Comparison of ENCODE assay signal across 8 cellular contexts in the genomic region with DNA sequence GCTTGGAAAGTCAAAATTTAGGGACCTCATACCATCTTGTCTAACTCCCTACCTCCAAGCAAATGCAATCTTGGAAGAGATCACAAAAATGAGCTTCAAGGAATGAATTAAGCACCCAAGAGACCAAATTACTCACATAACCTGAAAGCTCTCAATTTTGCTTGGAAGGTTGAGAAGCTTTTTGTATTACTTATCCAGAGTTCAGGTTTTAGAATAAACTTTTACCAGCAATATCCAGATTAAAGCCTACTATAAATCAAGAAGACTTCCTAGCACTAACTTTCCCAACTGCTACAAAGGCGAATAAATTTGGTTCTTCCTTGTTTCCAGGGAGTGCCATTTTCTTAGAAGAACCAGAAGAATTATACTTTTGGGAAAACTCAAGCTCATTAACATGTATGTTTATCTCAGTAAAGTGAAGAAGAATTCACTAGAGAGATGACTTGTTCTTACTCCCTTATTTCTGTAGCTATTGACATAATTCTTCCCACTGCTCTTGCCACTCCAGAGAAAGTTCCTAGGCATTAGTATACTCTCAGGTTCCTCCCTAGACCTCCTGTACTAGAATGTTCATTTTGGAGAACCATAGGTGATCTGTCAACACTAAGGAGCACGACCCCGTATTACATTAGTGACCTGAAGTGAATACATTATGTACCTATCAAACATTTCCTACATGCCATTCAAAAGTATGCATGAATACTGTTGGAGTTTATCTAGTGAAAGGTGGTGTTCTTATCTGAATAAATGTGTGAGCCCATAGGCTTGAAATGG. TPM values are rescaled to one million over a fixed set of nuclear protein-coding genes. Genes with fewer than 3 reads are reported as not detected.
DNase-seq lines count a peak whose midpoint lies in the region; ATAC-seq and TF ChIP-seq lines count a peak whose summit lies in the region.

No MANE protein-coding gene starts in this region.

- TF ChIP-seq POLR2A in suprapubic skin (IDR thresholded peaks at IDR 0.05) = no peak

- TF ChIP-seq EP300 in suprapubic skin (IDR thresholded peaks at IDR 0.05) = no peak

- peak overlapping the region; percentile 87 for H3K4me3 Mint-ChIP-seq in activated CD4-positive, alpha-beta T cell treated with anti-CD3 and anti-CD28 coated beads, Interleukin-2, amount 10 ng/mL, durations not matched to agents 24 days and 14 days
- H3K4me3 Mint-ChIP-seq in activated T-helper 17 cell treated with anti-CD3 and anti-CD28 coated beads, Interleukin-2, amount 50 U/mL, for 72 hours = peak overlapping the region; percentile 99

- H3K36me3 ChIP-seq in iPS-20b (ENCODE audit: insufficient read depth, low read depth, low read length) (peaks cover 44% of the 10 kb centered on the region), suprapubic skin (peaks cover 13% of the 10 kb centered on the region)

- peaks cover 3% of the 10 kb centered on the region for H3K27me3 Mint-ChIP-seq in activated CD4-positive, alpha-beta T cell treated with anti-CD3 and anti-CD28 coated beads, Interleukin-2, amount 10 ng/mL, durations not matched to agents 24 days and 14 days
- no peaks in the 10 kb centered on the region for H3K27me3 Mint-ChIP-seq in activated T-helper 17 cell treated with anti-CD3 and anti-CD28 coated beads, Interleukin-2, amount 50 U/mL, for 72 hours

- peak overlapping the region; percentile 99; the same call in 1 of the 2 replicates for H3K9ac ChIP-seq in iPS-20b (ENCODE audit: low read depth, low read length)

- H3K4me1 Mint-ChIP-seq in activated CD4-positive, alpha-beta T cell treated with anti-CD3 and anti-CD28 coated beads, Interleukin-2, amount 10 ng/mL, durations not matched to agents 24 days and 14 days = peaks cover 62% of the 10 kb centered on the region
- H3K4me1 Mint-ChIP-seq in activated T-helper 17 cell treated with anti-CD3 and anti-CD28 coated beads, Interleukin-2, amount 50 U/mL, for 72 hours = peaks cover 25% of the 10 kb centered on the region

- H3K27ac ChIP-seq in iPS-20b (ENCODE audit: low read length) = no peak overlapping the region
- no peak overlapping the region for H3K27ac ChIP-seq in suprapubic skin

- WGBS in suprapubic skin = 43% methylated on average over 3 of the region's 3 CpGs

- H3K4me1 ChIP-seq in iPS-20b (ENCODE audit: insufficient read depth, low read length) (peaks cover 41% of the 10 kb centered on the region), suprapubic skin (peaks cover 61% of the 10 kb centered on the region)

- no peak for TF ChIP-seq CTCF in suprapubic skin (IDR thresholded peaks at IDR 0.05)

- intact Hi-C loops in activated CD4-positive, alpha-beta T cell treated with anti-CD3 and anti-CD28 coated beads, Interleukin-2, amount 10 ng/mL, durations not matched to agents 24 days and 14 days (cut with micrococcal nuclease) = no loop called here

- H3K9me3 Mint-ChIP-seq in activated CD4-positive, alpha-beta T cell treated with anti-CD3 and anti-CD28 coated beads, Interleukin-2, amount 10 ng/mL, durations not matched to agents 24 days and 14 days = no peaks in the 10 kb centered on the region
- H3K9me3 Mint-ChIP-seq in activated T-helper 17 cell treated with anti-CD3 and anti-CD28 coated beads, Interleukin-2, amount 50 U/mL, for 72 hours = no peaks in the 10 kb centered on the region

- H3K36me3 Mint-ChIP-seq in activated CD4-positive, alpha-beta T cell treated with anti-CD3 and anti-CD28 coated beads, Interleukin-2, amount 10 ng/mL, durations not matched to agents 24 days and 14 days (ENCODE audit: low read depth) = peaks cover 45% of the 10 kb centered on the region
- peaks cover 90% of the 10 kb centered on the region for H3K36me3 Mint-ChIP-seq in activated T-helper 17 cell treated with anti-CD3 and anti-CD28 coated beads, Interleukin-2, amount 50 U/mL, for 72 hours (ENCODE audit: low read depth)

- no peak for DNase-seq in activated CD4-positive, alpha-beta T cell treated with anti-CD3 and anti-CD28 coated beads, Interleukin-2, amount 10 ng/mL, durations not matched to agents 24 days and 14 days
- DNase-seq in activated CD4-positive, alpha-beta T cell treated with anti-CD3 and anti-CD28 coated beads, Interleukin-2, amount 50 U/mL, for 48 hours = no peak
- DNase-seq in suprapubic skin (ENCODE audit: low spot score in 2 of 2) (no peak), SIG-M5 treated with dmso at 0.1 percent for 504 hours (lab: John Stamatoyannopoulos, UW; ENCODE audit: unreplicated experiment) (no peak), NCI-H526 treated with DMSO at 0.1 percent for 48 hours (lab: John Stamatoyannopoulos, UW) (no peak), left lobe of liver (ENCODE audit: low spot score) (no peak)

- peak overlapping the region; percentile 95 for H3K4me3 ChIP-seq in iPS-20b (ENCODE audit: low read length)
- H3K4me3 ChIP-seq in suprapubic skin = peak overlapping the region; percentile 84

- H3K27ac Mint-ChIP-seq in activated CD4-positive, alpha-beta T cell treated with anti-CD3 and anti-CD28 coated beads, Interleukin-2, amount 10 ng/mL, durations not matched to agents 24 days and 14 days = no peak overlapping the region
- H3K27ac Mint-ChIP-seq in activated T-helper 17 cell treated with anti-CD3 and anti-CD28 coated beads, Interleukin-2, amount 50 U/mL, for 72 hours = peak overlapping the region; percentile 100

- H3K27me3 ChIP-seq in iPS-20b (ENCODE audit: insufficient read depth, low read length) (no peaks in the 10 kb centered on the region), suprapubic skin (no peaks in the 10 kb centered on the region)

- H3K9me3 ChIP-seq in iPS-20b (ENCODE audit: insufficient read depth, low read depth, low read length) (no peaks in the 10 kb centered on the region), suprapubic skin (no peaks in the 10 kb centered on the region)

- no peak for ATAC-seq in activated T-helper 17 cell treated with anti-CD3 and anti-CD28 coated beads, Interleukin-2, amount 50 U/mL, for 72 hours (replicated peaks)
- ATAC-seq in left lobe of liver = no peak

RNA-seq across cellular contexts. Expression of gene CALM2, which starts 3.2 kb away (rescaled TPM):
- total RNA-seq in activated CD4-positive, alpha-beta T cell treated with anti-CD3 and anti-CD28 coated beads, Interleukin-2, amount 10 ng/mL, durations not matched to agents 24 days and 14 days = 436 TPM in 2 replicates
- 100 to 1,000 TPM; 243 to 348 TPM for total RNA-seq in activated T-helper 17 cell treated with anti-CD3 and anti-CD28 coated beads, Interleukin-2, amount 50 U/mL, for 72 hours
- total RNA-seq in suprapubic skin (100 to 1,000 TPM; 273 to 348 (median 326) TPM), left lobe of liver (141 TPM)

RNA-seq across cellular contexts. Expression of gene STPG4, which starts 18.0 kb away (rescaled TPM):
- total RNA-seq in activated CD4-positive, alpha-beta T cell treated with anti-CD3 and anti-CD28 coated beads, Interleukin-2, amount 10 ng/mL, durations not matched to agents 24 days and 14 days = 0.16 and 0.38 TPM in 2 replicates
- under 1 TPM; 0.19 to 0.50 TPM for total RNA-seq in activated T-helper 17 cell treated with anti-CD3 and anti-CD28 coated beads, Interleukin-2, amount 50 U/mL, for 72 hours
- 1 to 10 TPM in 1 of 4 donors, under 1 TPM in 2, not detected in 1; 0.49 to 1.4 (median 0.91) TPM for total RNA-seq in suprapubic skin
- not detected for total RNA-seq in left lobe of liver
